ENCODE assay signal across 20 cellular contexts in genomic region chr3:152357587-152357986, GRCh38.
DNase-seq lines count a peak whose midpoint lies in the region; ATAC-seq and TF ChIP-seq lines count a peak whose summit lies in the region.
"Had no signal": no experiment of that assay in that cellular context is flagged by ENCODE, and none has a peak within 500 bp of the region (broad histone marks: within the 10 kb centered on the region; RNA-seq: fewer than 3 reads in every experiment).

No MANE protein-coding gene starts in this region.

- peak; percentile 53 to 57 for ATAC-seq in activated T-cell treated with anti-CD3 and anti-CD28 coated beads, Interleukin-2, amount 50 U/mL, for 72 hours (replicated peaks in 1 of 2)
- ATAC-seq in WTC11: no peak
- ATAC-seq in stimulated activated naive CD8-positive, alpha-beta T cell treated with anti-CD3 and anti-CD28 coated beads, Interleukin-15, amount 100 ng/mL, for 72 hours: no peak
- no peak for ATAC-seq in GM21390 (IDR thresholded peaks at IDR 0.05; ENCODE audit: unreplicated experiment)
- ATAC-seq: Panc1 had no signal

- no peaks in the 10 kb centered on the region for H3K9me3 Mint-ChIP-seq in activated T-cell treated with anti-CD3 and anti-CD28 coated beads, Interleukin-2, amount 50 U/mL, for 72 hours
- H3K9me3 Mint-ChIP-seq in WTC11 (no peaks in the 10 kb centered on the region), immature natural killer cell (no peaks in the 10 kb centered on the region)
- H3K9me3 Mint-ChIP-seq in stimulated activated naive CD8-positive, alpha-beta T cell treated with anti-CD3 and anti-CD28 coated beads, Interleukin-15, amount 100 ng/mL, for 72 hours: no peaks in the 10 kb centered on the region
- H3K9me3 Mint-ChIP-seq: dendritic cell treated with granulocyte-macrophage colony-stimulating factor and Interleukin-4, amounts not matched to agents 40 ng/mL and 50 ng/mL, for 4 days; T-helper 2 cell treated with Interferon-gamma antibody and Interleukin-4, amounts not matched to agents 5 μg/mL and 100 μg/mL, for 36 hours had no signal

- H3K27me3 ChIP-seq in Peyer's patch: no peaks in the 10 kb centered on the region
- H3K27me3 ChIP-seq: thyroid gland had no signal

- peaks cover 0 to 4% (median 0%) of the 10 kb centered on the region in 4 donors for H3K4me1 ChIP-seq in Peyer's patch
- H3K4me1 ChIP-seq: parathyroid adenoma had no signal

- TF ChIP-seq POLR2A in Peyer's patch (IDR thresholded peaks at IDR 0.05): no peak

- H3K9me3 ChIP-seq in Peyer's patch: no peaks in the 10 kb centered on the region
- H3K9me3 ChIP-seq: thyroid gland had no signal

- TF ChIP-seq CTCF in WTC11 (IDR thresholded peaks at IDR 0.05): no peak
- no peak for TF ChIP-seq CTCF in Peyer's patch (IDR thresholded peaks at IDR 0.05)

- H3K27ac ChIP-seq in Peyer's patch: no peak overlapping the region
- H3K27ac ChIP-seq: parathyroid adenoma, thyroid gland had no signal

- H3K4me1 Mint-ChIP-seq in activated T-cell treated with anti-CD3 and anti-CD28 coated beads, Interleukin-2, amount 50 U/mL, for 72 hours (ENCODE audit: low read depth): peaks cover 84% of the 10 kb centered on the region
- peaks cover 22% of the 10 kb centered on the region for H3K4me1 Mint-ChIP-seq in WTC11
- H3K4me1 Mint-ChIP-seq in immature natural killer cell: peaks cover 68 to 100% of the 10 kb centered on the region in 2 donors
- H3K4me1 Mint-ChIP-seq in stimulated activated naive CD8-positive, alpha-beta T cell treated with anti-CD3 and anti-CD28 coated beads, Interleukin-15, amount 100 ng/mL, for 72 hours: peaks cover 85% of the 10 kb centered on the region

- DNase-seq in activated T-cell treated with anti-CD3 and anti-CD28 coated beads, Interleukin-2, amount 50 U/mL, for 72 hours: no peak
- DNase-seq in activated T-cell treated with anti-CD3 and anti-CD28 coated beads for 4 hours (no peak), WTC11 (ENCODE audit: low spot score) (no peak), immature natural killer cell (no peak), NCI-H187 treated with DMSO at 0.1 percent for 48 hours (lab: John Stamatoyannopoulos, UW) (no peak), Peyer's patch (no peak)
- DNase-seq in stimulated activated naive CD8-positive, alpha-beta T cell treated with anti-CD3 and anti-CD28 coated beads, Interleukin-15, amount 100 ng/mL, for 72 hours: no peak
- DNase-seq: activated CD8-positive, alpha-beta memory T cell treated with anti-CD3 and anti-CD28 coated beads for 24 hours; anterior cingulate cortex; DMS79 treated with DMSO at 0.1 percent for 48 hours; GOT3; KG1; NCI-H1436 treated with DMSO at 0.1 percent for 48 hours; NCI-H510A treated with DMSO at 0.1 percent for 48 hours; thyroid gland had no signal

- peak overlapping the region; percentile 86 for H3K27ac Mint-ChIP-seq in activated T-cell treated with anti-CD3 and anti-CD28 coated beads, Interleukin-2, amount 50 U/mL, for 72 hours
- H3K27ac Mint-ChIP-seq in WTC11: peak overlapping the region; percentile 1; the same call in 1 of the 2 replicates
- peak overlapping the region; percentile 8 to 68 (median 55) for H3K27ac Mint-ChIP-seq in immature natural killer cell
- peak overlapping the region; percentile 36 to 56 for H3K27ac Mint-ChIP-seq in stimulated activated naive CD8-positive, alpha-beta T cell treated with anti-CD3 and anti-CD28 coated beads, Interleukin-15, amount 100 ng/mL, for 72 hours
- H3K27ac Mint-ChIP-seq: dendritic cell treated with granulocyte-macrophage colony-stimulating factor and Interleukin-4, amounts not matched to agents 40 ng/mL and 50 ng/mL, for 4 days; T-helper 2 cell treated with Interferon-gamma antibody and Interleukin-4, amounts not matched to agents 5 μg/mL and 100 μg/mL, for 36 hours had no signal

- no peak overlapping the region for H3K4me3 ChIP-seq in Peyer's patch
- H3K4me3 ChIP-seq: thyroid gland had no signal

- POLR2A ChIA-PET in WTC11 (lab: Charles Lee): no interaction called here

- CTCF ChIA-PET in WTC11 (lab: Charles Lee): no interaction called here

- no peaks in the 10 kb centered on the region for H3K36me3 ChIP-seq in Peyer's patch
- H3K36me3 ChIP-seq: thyroid gland had no signal

- H3K36me3 Mint-ChIP-seq in activated T-cell treated with anti-CD3 and anti-CD28 coated beads, Interleukin-2, amount 50 U/mL, for 72 hours (ENCODE audit: insufficient read depth in 2 of 2): peaks cover 12% of the 10 kb centered on the region in 2 donors
- no peaks in the 10 kb centered on the region for H3K36me3 Mint-ChIP-seq in WTC11
- H3K36me3 Mint-ChIP-seq in immature natural killer cell: peaks cover 0 to 14% (median 4%) of the 10 kb centered on the region in 3 donors

- no peaks in the 10 kb centered on the region for H3K27me3 Mint-ChIP-seq in activated T-cell treated with anti-CD3 and anti-CD28 coated beads, Interleukin-2, amount 50 U/mL, for 72 hours (ENCODE audit: low read depth)
- H3K27me3 Mint-ChIP-seq in WTC11 (ENCODE audit: low read depth) (no peaks in the 10 kb centered on the region), immature natural killer cell (ENCODE audit: low read depth in 3 of 3) (peaks cover 0 to 2% (median 1%) of the 10 kb centered on the region in 3 donors)
- H3K27me3 Mint-ChIP-seq in stimulated activated naive CD8-positive, alpha-beta T cell treated with anti-CD3 and anti-CD28 coated beads, Interleukin-15, amount 100 ng/mL, for 72 hours: no peaks in the 10 kb centered on the region
- H3K27me3 Mint-ChIP-seq: dendritic cell treated with granulocyte-macrophage colony-stimulating factor and Interleukin-4, amounts not matched to agents 40 ng/mL and 50 ng/mL, for 4 days had no signal

- peak overlapping the region; percentile 42 to 66 for H3K4me3 Mint-ChIP-seq in activated T-cell treated with anti-CD3 and anti-CD28 coated beads, Interleukin-2, amount 50 U/mL, for 72 hours
- H3K4me3 Mint-ChIP-seq in WTC11 (no peak overlapping the region), immature natural killer cell (peak overlapping the region in 1 of 5 donors; percentile 1)
- peak overlapping the region; percentile 0 to 41 for H3K4me3 Mint-ChIP-seq in stimulated activated naive CD8-positive, alpha-beta T cell treated with anti-CD3 and anti-CD28 coated beads, Interleukin-15, amount 100 ng/mL, for 72 hours
- H3K4me3 Mint-ChIP-seq: dendritic cell treated with granulocyte-macrophage colony-stimulating factor and Interleukin-4, amounts not matched to agents 40 ng/mL and 50 ng/mL, for 4 days; T-helper 2 cell treated with Interferon-gamma antibody and Interleukin-4, amounts not matched to agents 5 μg/mL and 100 μg/mL, for 36 hours had no signal

TF ChIP-seq in WTC11, 78 proteins besides CTCF, POLR2A, EP300 and RAD21 (continues in another document):
- no peak for TF ChIP-seq E2F5 (CRISPR knock-in tag; IDR thresholded peaks at IDR 0.05)
- no peak for TF ChIP-seq FOXJ3 (CRISPR knock-in tag; IDR thresholded peaks at IDR 0.05; ENCODE audit: borderline replicate concordance)
- TF ChIP-seq CBFB (CRISPR knock-in tag; IDR thresholded peaks at IDR 0.05; ENCODE audit: low read depth): no peak
- TF ChIP-seq TEAD4 (CRISPR knock-in tag; IDR thresholded peaks at IDR 0.05): no peak
- TF ChIP-seq SP1 (CRISPR knock-in tag; conservative IDR thresholded peaks at IDR 0.05): no peak
- no peak for TF ChIP-seq MAX (CRISPR knock-in tag; IDR thresholded peaks at IDR 0.05)
- TF ChIP-seq ZNF532 (CRISPR knock-in tag; IDR thresholded peaks at IDR 0.05; ENCODE audit: borderline replicate concordance): no peak

Comparison
In these comparisons a context has a peak if more than half of its experiments do, and no peak if none do; other contexts are left out.
1. ATAC-seq: peak in activated T-cell treated with anti-CD3 and anti-CD28 coated beads, Interleukin-2, amount 50 U/mL, for 72 hours (2 of 2); none in WTC11 (single experiment), stimulated activated naive CD8-positive, alpha-beta T cell treated with anti-CD3 and anti-CD28 coated beads, Interleukin-15, amount 100 ng/mL, for 72 hours (single experiment) and GM21390 (single experiment).
2. H3K27ac Mint-ChIP-seq: peak in every context shown above with its lines; median percentile 86 in activated T-cell treated with anti-CD3 and anti-CD28 coated beads, Interleukin-2, amount 50 U/mL, for 72 hours; 55 in immature natural killer cell; 46 in stimulated activated naive CD8-positive, alpha-beta T cell treated with anti-CD3 and anti-CD28 coated beads, Interleukin-15, amount 100 ng/mL, for 72 hours; 1 in WTC11.